In the genomic region with DNA sequence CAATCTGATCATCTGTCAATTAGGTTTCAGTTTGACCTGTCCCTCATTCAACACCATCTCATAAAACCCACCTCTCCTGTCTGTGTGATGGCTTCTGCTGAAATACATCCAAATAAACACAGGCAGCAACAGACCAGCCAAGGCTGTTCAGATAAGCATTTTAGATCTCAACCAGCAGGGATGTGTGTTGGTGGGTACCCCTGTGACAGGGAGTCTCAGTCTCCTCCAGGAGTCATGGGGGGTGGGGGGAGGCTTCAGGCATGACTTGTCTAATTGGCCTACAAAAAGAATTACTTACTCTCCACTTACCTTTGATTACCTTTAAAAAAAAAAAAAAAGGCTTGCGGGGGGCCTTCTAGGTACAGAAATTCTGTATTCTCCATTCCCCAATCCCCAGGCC, we compare ENCODE assay signal across 18 cellular contexts.
"Had no signal": no experiment of that assay in that cellular context is flagged by ENCODE, and none has a peak within 500 bp of the region (broad histone marks: within the 10 kb centered on the region; RNA-seq: fewer than 3 reads in every experiment).

No MANE protein-coding gene starts in this region.

- H3K27ac ChIP-seq: parathyroid adenoma, psoas muscle, testis had no signal

- H3K9me3 ChIP-seq: esophagus muscularis mucosa, psoas muscle, testis, transverse colon had no signal

- H3K4me3 ChIP-seq: esophagus muscularis mucosa, psoas muscle, testis, transverse colon had no signal

- H3K9ac ChIP-seq: parathyroid adenoma had no signal

- DNase-seq: activated CD4-positive, alpha-beta memory T cell treated with anti-CD3 and anti-CD28 coated beads, Interleukin-2, amount 10 ng/mL, durations not matched to agents 7 days and 5 days; activated CD4-positive, alpha-beta T cell treated with anti-CD3 and anti-CD28 coated beads, Interleukin-2, amount 10 ng/mL, durations not matched to agents 24 days and 14 days; activated CD4-positive, CD25-positive, alpha-beta regulatory T cell treated with anti-CD3 and anti-CD28 coated beads, Interleukin-2, amount 50 U/mL, for 72 hours; activated naive CD8-positive, alpha-beta T cell treated with anti-CD3 and anti-CD28 coated beads, Interleukin-2, amount 50 U/mL, for 24 hours; activated T-cell treated with anti-CD3 and anti-CD28 coated beads, Interleukin-2, amount 50 U/mL, for 48 hours; amygdala; foreskin melanocyte; left ventricle myocardium superior; nephron progenitor cell; nucleus accumbens; psoas muscle; stimulated activated CD4-positive, alpha-beta T cell treated with anti-CD3 and anti-CD28 coated beads, Interleukin-2, amount 100 ng/mL, for 48 hours; stimulated activated naive CD4-positive, alpha-beta T cell treated with Interleukin-2 at 50 U/mL for 16 hours; T-helper 2 cell; testis; transverse colon had no signal

- H3K36me3 ChIP-seq: esophagus muscularis mucosa, transverse colon had no signal

- H3K4me1 ChIP-seq: parathyroid adenoma, psoas muscle had no signal

- H2AFZ ChIP-seq: parathyroid adenoma had no signal

- H3K27me3 ChIP-seq: esophagus muscularis mucosa, testis, transverse colon had no signal
